Comparison of ENCODE assay signal across 8 cellular contexts in genomic region chr20:58623579-58624473, GRCh38. TPM values are rescaled to one million over a fixed set of nuclear protein-coding genes. Genes with fewer than 3 reads are reported as not detected.
DNase-seq lines count a peak whose midpoint lies in the region; ATAC-seq and TF ChIP-seq lines count a peak whose summit lies in the region.

No MANE protein-coding gene starts in this region.

- intact Hi-C loops in psoas muscle (cut with DNase I) = no loop called here

- H3K9me3 ChIP-seq in GM23248 (ENCODE audit: low read depth) (no peaks in the 10 kb centered on the region), psoas muscle (no peaks in the 10 kb centered on the region)

- CTCF ChIA-PET in RWPE1 (lab: Yijun Ruan, JAX) = interaction anchor here (0.6 to 1.1 kb wide), 7 partner anchors 12 to 151 kb away, joined by 3 to 5 read pairs (median 4); partner anchors contain the start of gene APCDD1L

- no peak overlapping the region for H3K4me3 ChIP-seq in GM23248
- no peak overlapping the region for H3K4me3 ChIP-seq in fibroblast of pulmonary artery (replicated peaks; ENCODE audit: low read depth, low read length)
- no peak overlapping the region for H3K4me3 ChIP-seq in psoas muscle

- no peaks in the 10 kb centered on the region for H4K20me1 ChIP-seq in GM23248 (ENCODE audit: insufficient read depth)

- H3K79me2 ChIP-seq in GM23248 (ENCODE audit: insufficient read depth) = no peaks in the 10 kb centered on the region

- H3K27me3 ChIP-seq in GM23248 (replicated peaks; ENCODE audit: insufficient read depth) (no peaks in the 10 kb centered on the region), psoas muscle (ENCODE audit: insufficient read depth in 3 of 3, low read length in 2 of 3) (peaks cover 0 to 33% (median 2%) of the 10 kb centered on the region in 3 donors)

- peak overlapping the region; percentile 47 for H3K4me2 ChIP-seq in GM23248 (ENCODE audit: unreplicated experiment)

- in situ Hi-C loops in GM23248 (cut with MboI) = no loop called here

- no peak overlapping the region for H3K9ac ChIP-seq in GM23248

- H3K36me3 ChIP-seq in GM23248 (ENCODE audit: low read depth) (no peaks in the 10 kb centered on the region), psoas muscle (ENCODE audit: insufficient read depth in 1 of 2, low read depth in 1 of 2) (no peaks in the 10 kb centered on the region)

- POLR2A ChIA-PET in RWPE1 (lab: Yijun Ruan, JAX; ENCODE audit: low non-redundant PET) = interaction anchor here (1.0 kb wide), 1 partner anchor 27 kb away, joined by 3 read pairs; the partner anchor contains the start of gene STX16

- WGBS in GM23248 (ENCODE audit: low coverage in 1 of 2, low lambda C conversion rate in 2 of 2, missing lambda C conversion rate in 2 of 2), 2 experiments = 40 to 44% methylated on average over 27 to 29 of the region's 29 CpGs
- WGBS in psoas muscle, 3 donors = 51 to 55% (median 54%) methylated on average over 28 to 29 of the region's 29 CpGs

- H2AFZ ChIP-seq in GM23248 = 0 out of 2 replicates have a peak overlapping the region, but pooled peaks have one; percentile 9

- ATAC-seq in psoas muscle (peak; percentile 79 to 90 (median 85)), GM21717 (IDR thresholded peaks at IDR 0.05; ENCODE audit: unreplicated experiment) (no peak), HG03108 (IDR thresholded peaks at IDR 0.05; ENCODE audit: unreplicated experiment) (no peak)

- H3F3A ChIP-seq in GM23248 (ENCODE audit: insufficient read depth) = peaks cover 4% of the 10 kb centered on the region; the same call in 1 of the 2 replicates

- TF ChIP-seq CTCF in RWPE1 (conservative IDR thresholded peaks at IDR 0.05; ENCODE audit: low read depth) (no peak), fibroblast of pulmonary artery (IDR thresholded peaks at IDR 0.05; ENCODE audit: low read length, missing control alignments) (no peak), psoas muscle (IDR thresholded peaks at IDR 0.05) (no peak)

- DNase-seq in GM23248 = peak; percentile 99
- peak; percentile 100 for DNase-seq in RWPE1 (ENCODE audit: low spot score)
- DNase-seq in fibroblast of pulmonary artery (ENCODE audit: low read depth) = peak; percentile 94
- peak; percentile 74 to 77 for DNase-seq in psoas muscle
- no peak for DNase-seq in putamen (ENCODE audit: low spot score)
- no peak for DNase-seq in effector CD4-positive, alpha-beta T cell

- H3K9me2 ChIP-seq in GM23248 (ENCODE audit: insufficient read depth) = no peaks in the 10 kb centered on the region

- H3K27ac ChIP-seq in GM23248 = peak overlapping the region; percentile 66
- H3K27ac ChIP-seq in RWPE1 = peak overlapping the region; percentile 90
- H3K27ac ChIP-seq in psoas muscle = no peak overlapping the region

- H3K4me1 ChIP-seq in GM23248 (ENCODE audit: insufficient read depth) (peaks cover 30% of the 10 kb centered on the region), psoas muscle (no peaks in the 10 kb centered on the region)

RNA-seq across cellular contexts. Expression of gene STX16, which starts 27.3 kb away (rescaled TPM):
- 15.8 and 17.6 TPM in 2 replicates for total RNA-seq in GM23248 (2014; rRNA removed; shearing (Covaris generic))
- polyA plus RNA-seq in GM23248 (2016; fragmentation: Nextera tagmentation; extraction: Ambion mirVana) = 30.6 and 36.9 TPM in 2 replicates
- total RNA-seq in psoas muscle = 10 to 100 TPM; 17.9 to 26.3 (median 21.1) TPM
- 10 to 100 TPM; 17.5 to 58.1 (median 20.0) TPM for polyA plus RNA-seq in psoas muscle

Comparison
In these comparisons a context has a peak if more than half of its experiments do, and no peak if none do; other contexts are left out.
1. DNase-seq: peak in GM23248 (single experiment), RWPE1 (single experiment), fibroblast of pulmonary artery (single experiment) and psoas muscle (2 of 2); none in putamen (single experiment) and effector CD4-positive, alpha-beta T cell (single experiment).
2. ATAC-seq: peak in psoas muscle (4 of 4); none in GM21717 (single experiment) and HG03108 (single experiment).